8 cellular contexts compared by ENCODE assay signal in genomic region chr18:62784338-62784965, GRCh38.
DNase-seq lines count a peak whose midpoint lies in the region; ATAC-seq and TF ChIP-seq lines count a peak whose summit lies in the region.

No MANE protein-coding gene starts in this region.

- H3K9me2 ChIP-seq in GM23338 (ENCODE audit: insufficient read depth), result no peaks in the 10 kb centered on the region

- no peaks in the 10 kb centered on the region for H3F3A ChIP-seq in GM23338 (replicated peaks; ENCODE audit: low read depth)

- H3K27me3 Mint-ChIP-seq in GM23338 (ENCODE audit: insufficient read depth, low read depth, poor library complexity), result peaks cover 3% of the 10 kb centered on the region
- no peaks in the 10 kb centered on the region for H3K27me3 Mint-ChIP-seq in T-helper 2 cell treated with Interferon-gamma antibody and Interleukin-4, amounts not matched to agents 5 μg/mL and 100 μg/mL, for 36 hours (ENCODE audit: low read depth)
- H3K27me3 Mint-ChIP-seq in memory B cell, result no peaks in the 10 kb centered on the region
- no peaks in the 10 kb centered on the region for H3K27me3 Mint-ChIP-seq in glutamatergic neuron (ENCODE audit: unreplicated experiment)

- H3K36me3 ChIP-seq in GM23338 (ENCODE audit: insufficient read depth), result no peaks in the 10 kb centered on the region

- H3K27ac ChIP-seq in GM23338 (ENCODE audit: low read depth), result peak overlapping the region; percentile 4; the same call in 1 of the 2 replicates

- H4K20me1 ChIP-seq in GM23338 (replicated peaks; ENCODE audit: insufficient read depth), result peaks cover 25% of the 10 kb centered on the region

- H3K4me3 Mint-ChIP-seq in GM23338 (no peak overlapping the region; the same call in 2 of the 3 replicates), memory B cell (peak overlapping the region; percentile 54), glutamatergic neuron (ENCODE audit: unreplicated experiment) (no peak overlapping the region)
- peak overlapping the region; percentile 60 for H3K4me3 Mint-ChIP-seq in T-helper 2 cell treated with Interferon-gamma antibody and Interleukin-4, amounts not matched to agents 5 μg/mL and 100 μg/mL, for 36 hours

- ATAC-seq in GM23338, result no peak
- peak; percentile 51 for ATAC-seq in memory B cell (ENCODE audit: low read depth)

- no peak overlapping the region for H2AFZ ChIP-seq in GM23338

- no peak overlapping the region; the same call in 1 of the 2 replicates for H3K27ac Mint-ChIP-seq in GM23338
- peak overlapping the region; percentile 85 for H3K27ac Mint-ChIP-seq in T-helper 2 cell treated with Interferon-gamma antibody and Interleukin-4, amounts not matched to agents 5 μg/mL and 100 μg/mL, for 36 hours
- no peak overlapping the region for H3K27ac Mint-ChIP-seq in memory B cell
- no peak overlapping the region for H3K27ac Mint-ChIP-seq in glutamatergic neuron (ENCODE audit: unreplicated experiment)

- DNase-seq in GF-D8 (lab: John Stamatoyannopoulos, UW), result peak; percentile 24
- DNase-seq in GM23338 (ENCODE audit: low spot score), result no peak
- DNase-seq in T-helper 2 cell treated with Interferon-gamma antibody and Interleukin-4, amounts not matched to agents 5 μg/mL and 100 μg/mL, for 36 hours (ENCODE audit: low spot score), result no peak
- no peak for DNase-seq in memory B cell (ENCODE audit: low spot score in 2 of 2)
- DNase-seq in glutamatergic neuron, result no peak
- no peak for DNase-seq in pons (ENCODE audit: low spot score)
- no peak for DNase-seq in retina
- DNase-seq in dermis blood vessel endothelial cell, result no peak

- no peaks in the 10 kb centered on the region for H3K27me3 ChIP-seq in GM23338 (ENCODE audit: insufficient read depth)

- H3K4me3 ChIP-seq in GM23338, result no peak overlapping the region

- H3K4me1 ChIP-seq in GM23338 (ENCODE audit: insufficient read depth), result peaks cover 92% of the 10 kb centered on the region

- H3K79me2 ChIP-seq in GM23338 (replicated peaks; ENCODE audit: insufficient read depth), result peaks cover 100% of the 10 kb centered on the region

- TF ChIP-seq CTCF in GM23338 (conservative IDR thresholded peaks at IDR 0.05; ENCODE audit: low read depth in 2 of 2) (no peak), glutamatergic neuron (IDR thresholded peaks at IDR 0.05; ENCODE audit: partially characterized antibody, unreplicated experiment) (no peak)

- H3K36me3 Mint-ChIP-seq in GM23338 (ENCODE audit: low read depth) (no peaks in the 10 kb centered on the region), memory B cell (no peaks in the 10 kb centered on the region), glutamatergic neuron (ENCODE audit: unreplicated experiment) (no peaks in the 10 kb centered on the region)
- H3K36me3 Mint-ChIP-seq in T-helper 2 cell treated with Interferon-gamma antibody and Interleukin-4, amounts not matched to agents 5 μg/mL and 100 μg/mL, for 36 hours (ENCODE audit: low read depth), result peaks cover 5% of the 10 kb centered on the region

- H3K9me3 Mint-ChIP-seq in GM23338, result no peaks in the 10 kb centered on the region
- H3K9me3 Mint-ChIP-seq in T-helper 2 cell treated with Interferon-gamma antibody and Interleukin-4, amounts not matched to agents 5 μg/mL and 100 μg/mL, for 36 hours, result no peaks in the 10 kb centered on the region
- H3K9me3 Mint-ChIP-seq in memory B cell, result no peaks in the 10 kb centered on the region
- peaks cover 2% of the 10 kb centered on the region for H3K9me3 Mint-ChIP-seq in glutamatergic neuron (ENCODE audit: unreplicated experiment)

- peaks cover 93% of the 10 kb centered on the region for H3K4me1 Mint-ChIP-seq in GM23338
- peaks cover 63% of the 10 kb centered on the region for H3K4me1 Mint-ChIP-seq in T-helper 2 cell treated with Interferon-gamma antibody and Interleukin-4, amounts not matched to agents 5 μg/mL and 100 μg/mL, for 36 hours (ENCODE audit: low read depth)
- H3K4me1 Mint-ChIP-seq in memory B cell, result peaks cover 22% of the 10 kb centered on the region
- peaks cover 17% of the 10 kb centered on the region for H3K4me1 Mint-ChIP-seq in glutamatergic neuron (ENCODE audit: low read depth, unreplicated experiment)

- peak overlapping the region; percentile 43; the same call in 1 of the 2 replicates for H3K4me2 ChIP-seq in GM23338

TF ChIP-seq in GM23338, 12 proteins besides CTCF, POLR2A, EP300 and RAD21 (continues in another document):
- TF ChIP-seq EZH2 (IDR thresholded peaks at IDR 0.05; ENCODE audit: low read depth, unreplicated experiment), result no peak
- no peak for TF ChIP-seq JUNB (IDR thresholded peaks at IDR 0.05; ENCODE audit: unreplicated experiment)
- TF ChIP-seq ETS1 (IDR thresholded peaks at IDR 0.05), result no peak
- no peak for TF ChIP-seq ZNF114 (CRISPR knock-in tag; IDR thresholded peaks at IDR 0.05)
- no peak for TF ChIP-seq NANOG (IDR thresholded peaks at IDR 0.05; ENCODE audit: borderline replicate concordance)
- no peak for TF ChIP-seq EZH2phosphoT487 (IDR thresholded peaks at IDR 0.05; ENCODE audit: unreplicated experiment)
- TF ChIP-seq ZNF331 (CRISPR knock-in tag; IDR thresholded peaks at IDR 0.05; ENCODE audit: low read depth), result no peak
- TF ChIP-seq REST (IDR thresholded peaks at IDR 0.05; ENCODE audit: unreplicated experiment), result no peak

Comparison
In these comparisons a context has a peak if more than half of its experiments do, and no peak if none do; other contexts are left out.
1. H3K4me3 Mint-ChIP-seq: peak in T-helper 2 cell treated with Interferon-gamma antibody and Interleukin-4, amounts not matched to agents 5 μg/mL and 100 μg/mL, for 36 hours (single experiment) and memory B cell (single experiment); none in GM23338 (single experiment) and glutamatergic neuron (single experiment).